Comparison of ENCODE assay signal across 12 cellular contexts in the genomic region with DNA sequence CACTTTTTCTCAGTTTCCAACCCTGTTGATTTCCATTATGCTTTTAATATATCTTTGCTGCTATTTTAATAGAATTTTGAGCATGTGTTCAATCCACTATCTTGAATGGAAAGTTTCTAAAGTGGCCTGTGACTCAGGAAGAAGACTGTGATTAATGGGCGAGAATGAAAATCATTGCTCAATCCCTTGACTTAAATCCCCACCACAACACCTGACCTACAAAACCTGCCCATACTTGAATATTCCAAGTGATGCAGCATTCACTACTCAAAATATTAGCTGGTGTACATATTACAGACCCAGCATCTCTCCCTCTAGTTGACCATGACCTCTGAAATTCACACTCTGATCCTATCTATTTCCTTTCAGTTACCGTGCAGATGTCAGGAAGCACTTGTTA. TPM values are rescaled to one million over a fixed set of nuclear protein-coding genes. Genes with fewer than 3 reads are reported as not detected.
DNase-seq lines count a peak whose midpoint lies in the region; ATAC-seq and TF ChIP-seq lines count a peak whose summit lies in the region.
"Had no signal": no experiment of that assay in that cellular context is flagged by ENCODE, and none has a peak within 500 bp of the region (broad histone marks: within the 10 kb centered on the region; RNA-seq: fewer than 3 reads in every experiment).

No MANE protein-coding gene starts in this region.

- H3K27me3 ChIP-seq in mammary epithelial cell (ENCODE audit: insufficient read depth, low read length) = no peaks in the 10 kb centered on the region
- peaks cover 4% of the 10 kb centered on the region for H3K27me3 ChIP-seq in trophoblast cell (ENCODE audit: insufficient read depth, low read length)
- H3K27me3 ChIP-seq: pancreas had no signal

- DNase-seq in Caki2 (ENCODE audit: low read depth) = peak; percentile 8
- peak; percentile 18 for DNase-seq in NCI-H510A (lab: John Stamatoyannopoulos, UW)
- peak; percentile 92 for DNase-seq in mammary epithelial cell
- no peak for DNase-seq in natural killer cell treated with Interleukin-12 subunit alpha and Interleukin-12 subunit beta and Interleukin-15 and Interleukin-18, amount 100 ng/mL, for 72 hours (ENCODE audit: low spot score)
- DNase-seq in trophoblast cell = no peak
- DNase-seq: activated CD4-positive, CD25-positive, alpha-beta regulatory T cell; heart right ventricle; NCI-H526 treated with DMSO at 0.1 percent for 48 hours; pancreas; stimulated activated CD4-positive, alpha-beta T cell treated with anti-CD3 and anti-CD28 coated beads, Interleukin-4, amount 100 ng/mL, for 1 hour had no signal

- dilution Hi-C loops in mammary epithelial cell (cut with HindIII; ENCODE audit: low sequenced_read_pairs) = no loop called here

- TF ChIP-seq CTCF in mammary epithelial cell (conservative IDR thresholded peaks at IDR 0.05 in 1 of 2, IDR thresholded peaks at IDR 0.05 in 1 of 2; ENCODE audit: extremely low read depth in 1 of 2, insufficient read depth in 1 of 2, low read depth in 1 of 2, low read length in 2 of 2) = no peak

- H2AFZ ChIP-seq in mammary epithelial cell (ENCODE audit: low read depth, low read length) = peak overlapping the region; percentile 13
- H2AFZ ChIP-seq in trophoblast cell (ENCODE audit: insufficient read depth, low read length, poor library complexity) = no peak overlapping the region

- in situ Hi-C loops in Caki2 (cut with HindIII; ENCODE audit: low pct_unique_long_range_greater_than_20kb, low sequenced_read_pairs) (no loop called here), mammary epithelial cell (cut with MboI; ENCODE audit: low sequenced_read_pairs in 2 of 2) (no loop called here)

- no peaks in the 10 kb centered on the region for H3K36me3 Mint-ChIP-seq in natural killer cell treated with Interleukin-12 subunit alpha and Interleukin-12 subunit beta and Interleukin-15 and Interleukin-18, amount 100 ng/mL, for 72 hours

- no TSS peak for BruUV-seq in mammary epithelial cell (replicated peaks; lab: Mats Ljungman, UMichigan)

- H3K4me2 ChIP-seq in mammary epithelial cell (ENCODE audit: insufficient read depth, low read depth, low read length) (peak overlapping the region; percentile 55), trophoblast cell (ENCODE audit: low read length) (no peak overlapping the region)

- H3K9me3 ChIP-seq in mammary epithelial cell (replicated peaks; ENCODE audit: insufficient read depth, low read length) = no peaks in the 10 kb centered on the region
- H3K9me3 ChIP-seq in trophoblast cell (ENCODE audit: insufficient read depth, low read depth, low read length) = no peaks in the 10 kb centered on the region
- H3K9me3 ChIP-seq: pancreas had no signal

- intact Hi-C loops in mammary epithelial cell (cut with micrococcal nuclease) = loop anchor here (2.0 to 5.0 kb wide), 3 partner anchors 30 to 100 kb away; a partner anchor contains a TSS

- 4% methylated on average over 2 of the region's 2 CpGs for WGBS in mammary epithelial cell (ENCODE audit: low coverage, missing lambda C conversion rate)
- WGBS in trophoblast cell (ENCODE audit: extremely low coverage, insufficient coverage, insufficient read length) = no CpG with 5 or more reads among the region's 2 CpGs

- H2BK12ac ChIP-seq in trophoblast cell (ENCODE audit: low read length) = no peak overlapping the region

- no peaks in the 10 kb centered on the region for H3K27me3 Mint-ChIP-seq in natural killer cell treated with Interleukin-12 subunit alpha and Interleukin-12 subunit beta and Interleukin-15 and Interleukin-18, amount 100 ng/mL, for 72 hours

- H2BK5ac ChIP-seq in trophoblast cell (ENCODE audit: low read depth, low read length, poor library complexity) = no peak overlapping the region

- no peaks in the 10 kb centered on the region for H3K9me3 Mint-ChIP-seq in natural killer cell treated with Interleukin-12 subunit alpha and Interleukin-12 subunit beta and Interleukin-15 and Interleukin-18, amount 100 ng/mL, for 72 hours

- no peak overlapping the region for H2AK5ac ChIP-seq in trophoblast cell (ENCODE audit: low read length)

- peak overlapping the region; percentile 3 for H3K4me3 Mint-ChIP-seq in natural killer cell treated with Interleukin-12 subunit alpha and Interleukin-12 subunit beta and Interleukin-15 and Interleukin-18, amount 100 ng/mL, for 72 hours

- no peak overlapping the region for H3K23ac ChIP-seq in trophoblast cell (ENCODE audit: low read length)

- peak overlapping the region; percentile 82 for H3K27ac ChIP-seq in mammary epithelial cell (ENCODE audit: insufficient read depth, low read depth, low read length)
- no peak overlapping the region for H3K27ac ChIP-seq in trophoblast cell (ENCODE audit: low read depth, low read length)

- H4K8ac ChIP-seq in trophoblast cell (ENCODE audit: low read depth, low read length) = no peak overlapping the region

- no peak overlapping the region for H3K4me3 ChIP-seq in mammary epithelial cell (replicated peaks in 1 of 3; ENCODE audit: insufficient read depth in 1 of 3, low read depth in 2 of 3, low read length in 3 of 3)
- no peak overlapping the region for H3K4me3 ChIP-seq in trophoblast cell (ENCODE audit: low read depth, low read length)
- H3K4me3 ChIP-seq: pancreas had no signal

- H4K20me1 ChIP-seq in mammary epithelial cell (ENCODE audit: insufficient read depth, low read length) = no peaks in the 10 kb centered on the region

- H2BK120ac ChIP-seq in trophoblast cell (ENCODE audit: insufficient read depth, low read length, poor library complexity) = no peak overlapping the region

- H3K4me1 ChIP-seq in mammary epithelial cell (ENCODE audit: insufficient read depth, low read length) = peaks cover 38% of the 10 kb centered on the region
- H3K4me1 ChIP-seq in trophoblast cell (ENCODE audit: control insufficient read depth in 1 of 2, insufficient read depth in 2 of 2, low read length in 2 of 2) = no peaks in the 10 kb centered on the region

- H3K4me1 Mint-ChIP-seq in natural killer cell treated with Interleukin-12 subunit alpha and Interleukin-12 subunit beta and Interleukin-15 and Interleukin-18, amount 100 ng/mL, for 72 hours (ENCODE audit: low read depth in 2 of 2) = peaks cover 26 to 31% of the 10 kb centered on the region in 2 donors

- no peak overlapping the region for H4K12ac ChIP-seq in trophoblast cell (ENCODE audit: low read depth, low read length)

- H3K14ac ChIP-seq in trophoblast cell (ENCODE audit: low read length) = no peak overlapping the region

- H3K9ac ChIP-seq in mammary epithelial cell (ENCODE audit: insufficient read depth, low read length) (no peak overlapping the region), trophoblast cell (ENCODE audit: low read length) (no peak overlapping the region)

- H3K36me3 ChIP-seq in mammary epithelial cell (ENCODE audit: insufficient read depth, low read length) (no peaks in the 10 kb centered on the region), trophoblast cell (ENCODE audit: control insufficient read depth in 1 of 2, insufficient read depth in 2 of 2, low read length in 2 of 2) (no peaks in the 10 kb centered on the region)
- H3K36me3 ChIP-seq: pancreas had no signal

- no peaks in the 10 kb centered on the region for H3K79me1 ChIP-seq in trophoblast cell (ENCODE audit: low read length)

- ATAC-seq in natural killer cell treated with Interleukin-12 subunit alpha and Interleukin-12 subunit beta and Interleukin-15 and Interleukin-18, amount 100 ng/mL, for 72 hours = no peak
- no peak for ATAC-seq in GM21576 (IDR thresholded peaks at IDR 0.05; ENCODE audit: unreplicated experiment)
- ATAC-seq in GM21717 (IDR thresholded peaks at IDR 0.05; ENCODE audit: unreplicated experiment) = no peak
- ATAC-seq: heart right ventricle, pancreas had no signal

- H3K4ac ChIP-seq in trophoblast cell (ENCODE audit: low read depth, low read length) = no peak overlapping the region

- peaks cover 24% of the 10 kb centered on the region for H3K79me2 ChIP-seq in mammary epithelial cell (ENCODE audit: insufficient read depth, low read length)
- no peaks in the 10 kb centered on the region for H3K79me2 ChIP-seq in trophoblast cell (ENCODE audit: control insufficient read depth, insufficient read depth, low read length, poor library complexity)

- H3K27ac Mint-ChIP-seq in natural killer cell treated with Interleukin-12 subunit alpha and Interleukin-12 subunit beta and Interleukin-15 and Interleukin-18, amount 100 ng/mL, for 72 hours = peak overlapping the region; percentile 70 to 83

- H4K91ac ChIP-seq in trophoblast cell (ENCODE audit: low read depth, low read length) = no peak overlapping the region

- CTCF ChIA-PET in mammary epithelial cell (lab: Charles Lee; ENCODE audit: low non-redundant PET) = no interaction called here

- no peak overlapping the region for H3K18ac ChIP-seq in trophoblast cell (ENCODE audit: low read length)

RNA-seq across cellular contexts. Expression of a gene that starts 1.3 kb away (rescaled TPM):
- total RNA-seq in Caki2 (2014; rRNA removed; shearing (Covaris generic); ENCODE audit: low replicate concordance) = 11.4 and 19.1 TPM in 2 replicates
- total RNA-seq in mammary epithelial cell = 10 to 100 TPM in 1 of 2 donors, 1 to 10 TPM in 1; 3.3 to 23.9 TPM
- 32.7 TPM for polyA plus RNA-seq in mammary epithelial cell
- 197 TPM for polyA minus RNA-seq in mammary epithelial cell
- total RNA-seq in natural killer cell treated with Interleukin-12 subunit alpha and Interleukin-12 subunit beta and Interleukin-15 and Interleukin-18, amount 100 ng/mL, for 72 hours = 10 to 100 TPM; 20.1 to 22.5 TPM
- 0.15 and 0.22 TPM in 2 replicates for polyA plus RNA-seq in trophoblast cell (2013)

RNA-seq across cellular contexts. Expression of a gene that starts 30.2 kb away (rescaled TPM):
- 18.1 and 27.5 TPM in 2 replicates for total RNA-seq in Caki2 (2014; rRNA removed; shearing (Covaris generic); ENCODE audit: low replicate concordance)
- total RNA-seq in mammary epithelial cell = 1 to 10 TPM; 4.0 to 4.2 TPM
- polyA plus RNA-seq in mammary epithelial cell = 5.8 TPM
- not detected for polyA minus RNA-seq in mammary epithelial cell
- 1 to 10 TPM; 2.8 to 4.7 TPM for total RNA-seq in natural killer cell treated with Interleukin-12 subunit alpha and Interleukin-12 subunit beta and Interleukin-15 and Interleukin-18, amount 100 ng/mL, for 72 hours
- 0.29 and 0.37 TPM in 2 replicates for polyA plus RNA-seq in trophoblast cell (2013)

RNA-seq across cellular contexts. Expression of a gene that starts 41.4 kb away (rescaled TPM):
- total RNA-seq in Caki2 (2014; rRNA removed; shearing (Covaris generic); ENCODE audit: low replicate concordance) = 0.30 and 1.0 TPM in 2 replicates
- total RNA-seq in mammary epithelial cell = 1 to 10 TPM in 1 of 2 donors, under 1 TPM in 1; 0.83 to 4.8 TPM
- polyA plus RNA-seq in mammary epithelial cell = 0.71 TPM
- polyA minus RNA-seq in mammary epithelial cell = not detected
- total RNA-seq in natural killer cell treated with Interleukin-12 subunit alpha and Interleukin-12 subunit beta and Interleukin-15 and Interleukin-18, amount 100 ng/mL, for 72 hours = 10 to 100 TPM; 59.2 to 69.7 TPM
- polyA plus RNA-seq in trophoblast cell (2013) = 0.01 and 0.04 TPM in 2 replicates

Comparison
In these comparisons a context has a peak if more than half of its experiments do, and no peak if none do; other contexts are left out.
1. DNase-seq: peak in Caki2 (single experiment), NCI-H510A (single experiment) and mammary epithelial cell (single experiment); none in natural killer cell treated with Interleukin-12 subunit alpha and Interleukin-12 subunit beta and Interleukin-15 and Interleukin-18, amount 100 ng/mL, for 72 hours (single experiment) and trophoblast cell (0 of 2).
2. RNA of a gene that starts 41.4 kb away (total RNA-seq): 59.2 to 69.7 TPM in natural killer cell treated with Interleukin-12 subunit alpha and Interleukin-12 subunit beta and Interleukin-15 and Interleukin-18, amount 100 ng/mL, for 72 hours; 0.83 to 4.8 TPM in mammary epithelial cell and 0.30 to 1.0 TPM in Caki2; every median in the first group is over 10 times any median in the second.